ENCODE assay signal across 12 cellular contexts in genomic region chr2:105827351-105828096, GRCh38.
DNase-seq lines count a peak whose midpoint lies in the region; ATAC-seq, FAIRE-seq and TF ChIP-seq lines count a peak whose summit lies in the region.
"Had no signal": no experiment of that assay in that cellular context is flagged by ENCODE, and none has a peak within 500 bp of the region (broad histone marks: within the 10 kb centered on the region; RNA-seq: fewer than 3 reads in every experiment).

No MANE protein-coding gene starts in this region.

- H3K27ac ChIP-seq in K562 (ENCODE audit: extremely low read depth, low read depth, low read length) (no peak overlapping the region), upper lobe of right lung (no peak overlapping the region), colonic mucosa (no peak overlapping the region)
- H3K27ac ChIP-seq: suprapubic skin had no signal

- no peak for DNase-seq in activated naive CD4-positive, alpha-beta T cell treated with anti-CD3 and anti-CD28 coated beads, Interleukin-2, amount 10 ng/mL, durations not matched to agents 7 days and 5 days
- DNase-seq in activated naive CD4-positive, alpha-beta T cell (lab: John Stamatoyannopoulos, UW), result no peak
- peak; percentile 52 to 89 for DNase-seq in NOMO-1 (lab: John Stamatoyannopoulos, UW; ENCODE audit: unreplicated experiment in 2 of 2)
- DNase-seq in K562 (ENCODE audit: extremely low read depth in 1 of 4, low spot score in 3 of 4), result no peak
- DNase-seq in upper lobe of right lung, result no peak
- DNase-seq in colonic mucosa, result no peak
- no peak for DNase-seq in DMS79 treated with DMSO at 0.1 percent for 48 hours (lab: John Stamatoyannopoulos, UW)
- no peak for DNase-seq in OCI-M2 (lab: John Stamatoyannopoulos, UW; ENCODE audit: unreplicated experiment)
- DNase-seq: central memory CD4-positive, alpha-beta T cell; NCI-H2029 treated with DMSO at 0.1 percent for 48 hours; SHP77 treated with DMSO at 0.1 percent for 48 hours had no signal

- H3K4me2 ChIP-seq in K562 (ENCODE audit: insufficient read depth, low read length), result no peak overlapping the region

- no peak overlapping the region for H3K4me3 Mint-ChIP-seq in activated naive CD4-positive, alpha-beta T cell treated with anti-CD3 and anti-CD28 coated beads, Interleukin-2, amount 10 ng/mL, durations not matched to agents 7 days and 5 days

- POLR2A ChIA-PET in K562 (lab: Yijun Ruan, JAX), result no interaction called here

- no peaks in the 10 kb centered on the region for H3K36me3 ChIP-seq in K562 (ENCODE audit: control insufficient read depth, insufficient read depth, low read length)
- H3K36me3 ChIP-seq in upper lobe of right lung, result no peaks in the 10 kb centered on the region
- no peaks in the 10 kb centered on the region for H3K36me3 ChIP-seq in colonic mucosa
- H3K36me3 ChIP-seq: suprapubic skin had no signal

- H3K9me3 ChIP-seq in K562 (replicated peaks; ENCODE audit: control insufficient read depth, insufficient read depth, low read depth, low read length), result no peaks in the 10 kb centered on the region
- H3K9me3 ChIP-seq in upper lobe of right lung, result peaks cover 10% of the 10 kb centered on the region
- no peaks in the 10 kb centered on the region for H3K9me3 ChIP-seq in colonic mucosa

- no peaks in the 10 kb centered on the region for H3K27me3 Mint-ChIP-seq in activated naive CD4-positive, alpha-beta T cell treated with anti-CD3 and anti-CD28 coated beads, Interleukin-2, amount 10 ng/mL, durations not matched to agents 7 days and 5 days

- H3K4me1 ChIP-seq in K562 (replicated peaks in 1 of 2; ENCODE audit: control insufficient read depth in 2 of 2, insufficient read depth in 2 of 2, low read length in 2 of 2), result no peaks in the 10 kb centered on the region
- H3K4me1 ChIP-seq in upper lobe of right lung, result no peaks in the 10 kb centered on the region
- H3K4me1 ChIP-seq in colonic mucosa, result no peaks in the 10 kb centered on the region

- H3K36me3 Mint-ChIP-seq in activated naive CD4-positive, alpha-beta T cell treated with anti-CD3 and anti-CD28 coated beads, Interleukin-2, amount 10 ng/mL, durations not matched to agents 7 days and 5 days, result peaks cover 83% of the 10 kb centered on the region

- intact Hi-C loops in K562 (cut with micrococcal nuclease) (no loop called here), upper lobe of right lung (cut with DNase I) (no loop called here), colonic mucosa (cut with DNase I) (no loop called here)

- no peak overlapping the region for H2AFZ ChIP-seq in K562 (ENCODE audit: low read depth, low read length)

- peaks cover 76% of the 10 kb centered on the region for H3K4me1 Mint-ChIP-seq in activated naive CD4-positive, alpha-beta T cell treated with anti-CD3 and anti-CD28 coated beads, Interleukin-2, amount 10 ng/mL, durations not matched to agents 7 days and 5 days

- no peaks in the 10 kb centered on the region for H3K27me3 ChIP-seq in K562 (ENCODE audit: control insufficient read depth in 2 of 2, insufficient read depth in 2 of 2, low read length in 2 of 2)
- H3K27me3 ChIP-seq in upper lobe of right lung, result no peaks in the 10 kb centered on the region
- H3K27me3 ChIP-seq in colonic mucosa, result no peaks in the 10 kb centered on the region
- H3K27me3 ChIP-seq: suprapubic skin had no signal

- peaks cover 18% of the 10 kb centered on the region for H3K9me3 Mint-ChIP-seq in activated naive CD4-positive, alpha-beta T cell treated with anti-CD3 and anti-CD28 coated beads, Interleukin-2, amount 10 ng/mL, durations not matched to agents 7 days and 5 days

- CTCF ChIA-PET in activated naive CD4-positive, alpha-beta T cell treated with anti-CD3 and anti-CD28 coated beads, Interleukin-2, amount 10 ng/mL, durations not matched to agents 7 days and 5 days (lab: Charles Lee), result interaction anchor here (0.8 kb wide), 1 partner anchor 23 kb away, joined by 3 read pairs; no protein-coding TSS in a partner anchor
- CTCF ChIA-PET in K562 (lab: Yijun Ruan, JAX; ENCODE audit: low intra/inter-chr PET ratio), result no interaction called here

- ATAC-seq in K562 (no peak), upper lobe of right lung (peak; percentile 24)

- no peak overlapping the region for H3K9ac ChIP-seq in K562 (ENCODE audit: insufficient read depth in 1 of 2, low read depth in 2 of 2, low read length in 2 of 2)
- no peak overlapping the region for H3K9ac ChIP-seq in colonic mucosa (ENCODE audit: low read depth in 2 of 2, low read length in 2 of 2)

- in situ Hi-C loops in K562 (cut with MboI), result no loop called here

- no peaks in the 10 kb centered on the region for H4K20me1 ChIP-seq in K562 (replicated peaks; ENCODE audit: control insufficient read depth, insufficient read depth, low read length)

- no peak for TF ChIP-seq RAD21 in K562 (CRISPR knock-in tag; conservative IDR thresholded peaks at IDR 0.05 in 1 of 2, IDR thresholded peaks at IDR 0.05 in 1 of 2)

- no peak overlapping the region for H3K4me3 ChIP-seq in K562
- H3K4me3 ChIP-seq in upper lobe of right lung, result no peak overlapping the region
- H3K4me3 ChIP-seq in colonic mucosa, result no peak overlapping the region
- H3K4me3 ChIP-seq: suprapubic skin had no signal

- no peak for TF ChIP-seq POLR2A in K562 (conservative IDR thresholded peaks at IDR 0.05)

- no TSS peak for BruUV-seq in K562 (replicated peaks; lab: Mats Ljungman, UMichigan)

- no peaks in the 10 kb centered on the region for H3K9me1 ChIP-seq in K562 (ENCODE audit: control insufficient read depth, insufficient read depth, low read length)

- H3K27ac Mint-ChIP-seq in activated naive CD4-positive, alpha-beta T cell treated with anti-CD3 and anti-CD28 coated beads, Interleukin-2, amount 10 ng/mL, durations not matched to agents 7 days and 5 days, result peak overlapping the region; percentile 44

- TF ChIP-seq EP300 in K562 (IDR thresholded peaks at IDR 0.05; ENCODE audit: low read length), result no peak

- H3K79me2 ChIP-seq in K562 (ENCODE audit: control insufficient read depth, insufficient read depth, low read length), result no peaks in the 10 kb centered on the region

- TF ChIP-seq CTCF in K562 (IDR thresholded peaks at IDR 0.05 in 2 of 3, conservative IDR thresholded peaks at IDR 0.05 in 1 of 3; ENCODE audit: insufficient read depth in 2 of 3, low read depth in 1 of 3, low read length in 3 of 3) (no peak), upper lobe of right lung (IDR thresholded peaks at IDR 0.05) (no peak), colonic mucosa (IDR thresholded peaks at IDR 0.05) (no peak)

- WGBS in K562 (ENCODE audit: insufficient coverage, low coverage, missing lambda C conversion rate), result 56% methylated on average over 1 of the region's 1 CpG

- FAIRE-seq in K562 (lab: Jason Lieb, UNC), result no peak

TF ChIP-seq in K562, 482 proteins besides CTCF, POLR2A, EP300 and RAD21:
- TF ChIP-seq CEBPG (CRISPR knock-in tag; IDR thresholded peaks at IDR 0.05) (no peak), CEBPG (tag; conservative IDR thresholded peaks at IDR 0.05 in 1 of 2, IDR thresholded peaks at IDR 0.05 in 1 of 2) (peak; percentile 58 to 87), ATF3 (IDR thresholded peaks at IDR 0.05) (peak; percentile 82), ATF3 (CRISPR knock-in tag; conservative IDR thresholded peaks at IDR 0.05) (no peak), PKNOX1 (IDR thresholded peaks at IDR 0.05) (peak; percentile 53), CEBPB (tag; IDR thresholded peaks at IDR 0.05) (peak; percentile 57), ZNF76 (CRISPR knock-in tag; IDR thresholded peaks at IDR 0.05; ENCODE audit: borderline replicate concordance) (no peak), ZNF347 (CRISPR knock-in tag; IDR thresholded peaks at IDR 0.05; ENCODE audit: low read depth) (no peak)

Comparison
In these comparisons a context has a peak if more than half of its experiments do, and no peak if none do; other contexts are left out.
1. DNase-seq: peak in NOMO-1 (2 of 2); none in activated naive CD4-positive, alpha-beta T cell treated with anti-CD3 and anti-CD28 coated beads, Interleukin-2, amount 10 ng/mL, durations not matched to agents 7 days and 5 days (single experiment), activated naive CD4-positive, alpha-beta T cell (0 of 4), K562 (0 of 4), upper lobe of right lung (single experiment), colonic mucosa (single experiment), DMS79 treated with DMSO at 0.1 percent for 48 hours (single experiment) and OCI-M2 (single experiment).